ENCODE assay signal across 1 cellular context in genomic region chr19:1861599-1862031, GRCh38.
TF ChIP-seq lines count a peak whose summit lies in the region.

No MANE protein-coding gene starts in this region.

TF ChIP-seq in H1, 55 proteins besides CTCF, POLR2A, EP300 and RAD21:
- no peak for TF ChIP-seq CEBPB (IDR thresholded peaks at IDR 0.05; ENCODE audit: low read depth, low read length)
- no peak for TF ChIP-seq ZNF274 (IDR thresholded peaks at IDR 0.05; ENCODE audit: borderline replicate concordance, extremely low read depth, low read length)
- no peak for TF ChIP-seq SP4 (IDR thresholded peaks at IDR 0.05; ENCODE audit: low read length)
- TF ChIP-seq KDM4A (IDR thresholded peaks at IDR 0.05; ENCODE audit: low read depth, low read length, severe bottlenecking) = no peak
- no peak for TF ChIP-seq CBX8 (IDR thresholded peaks at IDR 0.05; ENCODE audit: borderline replicate concordance, low read depth, low read length)
- TF ChIP-seq HDAC6 (IDR thresholded peaks at IDR 0.05; ENCODE audit: low read depth, low read length) = no peak
- TF ChIP-seq E2F6 (IDR thresholded peaks at IDR 0.05) = no peak
- no peak for TF ChIP-seq KDM1A (IDR thresholded peaks at IDR 0.05; ENCODE audit: borderline replicate concordance, low read length)
- no peak for TF ChIP-seq RXRA (IDR thresholded peaks at IDR 0.05; ENCODE audit: insufficient read depth, low read depth, low read length)
- no peak for TF ChIP-seq FOSL1 (IDR thresholded peaks at IDR 0.05; ENCODE audit: insufficient read depth, low read depth, low read length)
- TF ChIP-seq JUND (IDR thresholded peaks at IDR 0.05; ENCODE audit: low read length) = no peak
- no peak for TF ChIP-seq SAP30 (IDR thresholded peaks at IDR 0.05; ENCODE audit: insufficient read depth, insufficient replicate concordance, low read length)
- no peak for TF ChIP-seq SRF (IDR thresholded peaks at IDR 0.05; ENCODE audit: low read depth, low read length)
- TF ChIP-seq PHF8 (conservative IDR thresholded peaks at IDR 0.05; ENCODE audit: low read depth, low read length) = no peak
- no peak for TF ChIP-seq POLR2AphosphoS5 (IDR thresholded peaks at IDR 0.05; ENCODE audit: low read depth, low read length)
